8 cellular contexts compared by ENCODE assay signal in the genomic region with DNA sequence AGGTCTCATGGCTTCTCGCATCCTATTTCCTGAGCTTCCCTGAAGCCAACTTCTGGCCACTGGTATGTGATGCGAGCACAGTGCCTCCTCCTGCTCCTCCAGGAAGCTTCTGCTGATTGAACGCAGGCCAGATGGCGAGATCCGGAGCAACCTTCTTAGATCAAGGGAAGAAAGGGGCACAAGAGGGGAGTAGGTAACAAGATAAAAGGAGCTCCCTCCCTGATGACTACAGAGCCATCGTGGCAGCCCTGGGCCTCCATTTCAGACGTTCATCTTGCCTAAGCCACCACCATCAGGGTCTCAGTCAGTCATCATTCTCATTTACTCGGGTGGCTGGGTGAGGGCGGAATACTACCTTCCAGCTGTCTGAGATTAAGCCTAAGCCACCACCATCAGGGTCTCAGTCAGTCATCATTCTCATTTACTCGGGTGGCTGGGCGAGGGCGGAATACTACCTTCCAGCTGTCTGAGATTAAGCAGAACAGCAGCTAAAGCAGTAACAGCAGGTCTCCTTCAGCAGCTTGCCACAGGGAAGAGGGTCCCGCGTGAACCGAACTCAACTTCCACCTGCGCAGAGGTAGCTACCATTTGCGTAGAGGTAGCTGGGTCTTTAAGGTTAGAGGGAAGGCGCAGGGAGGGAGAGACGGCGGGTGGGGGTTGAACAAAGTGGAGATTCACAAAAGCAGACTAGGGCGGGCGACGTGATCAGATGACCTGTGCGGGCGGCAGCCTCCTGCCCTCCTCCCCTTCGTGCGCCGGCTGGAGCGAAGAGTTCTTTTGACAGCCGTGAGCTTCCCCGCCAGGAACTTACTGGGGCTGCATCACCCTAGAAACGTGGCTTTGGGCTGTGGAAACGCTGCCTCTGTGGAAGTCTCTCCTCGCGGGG. TPM values are rescaled to one million over a fixed set of nuclear protein-coding genes. Genes with fewer than 3 reads are reported as not detected.
DNase-seq lines count a peak whose midpoint lies in the region; ATAC-seq lines count a peak whose summit lies in the region.

No MANE protein-coding gene starts in this region.

- no peaks in the 10 kb centered on the region for H3K27me3 Mint-ChIP-seq in naive thymus-derived CD4-positive, alpha-beta T cell
- H3K27me3 Mint-ChIP-seq in stimulated activated naive CD8-positive, alpha-beta T cell treated with anti-CD3 and anti-CD28 coated beads, Interleukin-15, Interleukin-2, amounts not matched to agents 100 ng/mL and 50 ng/mL, for 24 hours: no peaks in the 10 kb centered on the region

- intact Hi-C loops in naive thymus-derived CD4-positive, alpha-beta T cell (cut with micrococcal nuclease): loop anchor here (1.0 to 10.0 kb wide), 6 partner anchors 20 to 359 kb away; a partner anchor contains a TSS

- 24 to 25% methylated on average over 35 of the region's 35 CpGs for WGBS in esophagus, 2 donors

- peak overlapping the region; percentile 97 to 100 (median 98) for H3K4me3 Mint-ChIP-seq in naive thymus-derived CD4-positive, alpha-beta T cell
- H3K4me3 Mint-ChIP-seq in stimulated activated naive CD8-positive, alpha-beta T cell treated with anti-CD3 and anti-CD28 coated beads, Interleukin-15, Interleukin-2, amounts not matched to agents 100 ng/mL and 50 ng/mL, for 24 hours: peak overlapping the region; percentile 93

- H3K36me3 Mint-ChIP-seq in naive thymus-derived CD4-positive, alpha-beta T cell: peaks cover 6 to 41% (median 30%) of the 10 kb centered on the region in 5 donors
- peaks cover 34% of the 10 kb centered on the region for H3K36me3 Mint-ChIP-seq in stimulated activated naive CD8-positive, alpha-beta T cell treated with anti-CD3 and anti-CD28 coated beads, Interleukin-15, Interleukin-2, amounts not matched to agents 100 ng/mL and 50 ng/mL, for 24 hours (ENCODE audit: low read depth)

- DNase-seq in NCI-H1417 (lab: John Stamatoyannopoulos, UW) (peak; percentile 52 to 77 (median 76)), NCI-H1417 treated with DMSO at 0.1 percent for 48 hours (lab: John Stamatoyannopoulos, UW) (no peak), NCI-H510A (lab: John Stamatoyannopoulos, UW) (peak; percentile 23), activated T-cell treated with anti-CD3 and anti-CD28 coated beads for 1 hour (ENCODE audit: low read depth) (peak; percentile 63)
- DNase-seq in naive thymus-derived CD4-positive, alpha-beta T cell: peak in 8 of 9 donors; percentile 55 to 81 (median 78)

- peak overlapping the region; percentile 94 to 95 for H3K4me3 ChIP-seq in esophagus (ENCODE audit: low read depth in 1 of 2, low read length in 2 of 2)
- peak overlapping the region; percentile 62 for H3K4me3 ChIP-seq in naive thymus-derived CD4-positive, alpha-beta T cell (ENCODE audit: low read length)

- peaks cover 4 to 5% of the 10 kb centered on the region in 2 donors for H3K36me3 ChIP-seq in esophagus (ENCODE audit: control insufficient read depth in 2 of 2, insufficient read depth in 2 of 2, low read length in 1 of 2)
- peaks cover 0 to 25% (median 0%) of the 10 kb centered on the region in 3 experiments for H3K36me3 ChIP-seq in naive thymus-derived CD4-positive, alpha-beta T cell (ENCODE audit: control insufficient read depth in 2 of 3, insufficient read depth in 3 of 3, low read length in 3 of 3)

- peaks cover 0 to 12% (median 2%) of the 10 kb centered on the region in 11 donors for H3K9me3 Mint-ChIP-seq in naive thymus-derived CD4-positive, alpha-beta T cell
- H3K9me3 Mint-ChIP-seq in stimulated activated naive CD8-positive, alpha-beta T cell treated with anti-CD3 and anti-CD28 coated beads, Interleukin-15, Interleukin-2, amounts not matched to agents 100 ng/mL and 50 ng/mL, for 24 hours: no peaks in the 10 kb centered on the region

- H3K9me3 ChIP-seq in esophagus (ENCODE audit: control insufficient read depth in 2 of 2, insufficient read depth in 1 of 2, low read depth in 1 of 2, low read length in 1 of 2): no peaks in the 10 kb centered on the region
- H3K9me3 ChIP-seq in naive thymus-derived CD4-positive, alpha-beta T cell (ENCODE audit: control insufficient read depth in 2 of 3, low read length in 3 of 3): peaks cover 0 to 3% (median 0%) of the 10 kb centered on the region in 3 experiments

- peaks cover 36 to 71% (median 53%) of the 10 kb centered on the region in 7 donors for H3K4me1 Mint-ChIP-seq in naive thymus-derived CD4-positive, alpha-beta T cell
- peaks cover 59% of the 10 kb centered on the region for H3K4me1 Mint-ChIP-seq in stimulated activated naive CD8-positive, alpha-beta T cell treated with anti-CD3 and anti-CD28 coated beads, Interleukin-15, Interleukin-2, amounts not matched to agents 100 ng/mL and 50 ng/mL, for 24 hours (ENCODE audit: low read depth)

- H3K4me1 ChIP-seq in esophagus (ENCODE audit: control insufficient read depth in 2 of 2, insufficient read depth in 2 of 2, low read length in 1 of 2): peaks cover 7 to 21% of the 10 kb centered on the region in 2 donors
- H3K4me1 ChIP-seq in naive thymus-derived CD4-positive, alpha-beta T cell (ENCODE audit: control insufficient read depth in 2 of 2, insufficient read depth in 2 of 2, low read length in 2 of 2): peaks cover 29 to 32% of the 10 kb centered on the region in 2 donors

- peak overlapping the region; percentile 98 to 99 for H3K27ac ChIP-seq in esophagus (ENCODE audit: low read depth in 2 of 2, low read length in 1 of 2)
- peak overlapping the region; percentile 95 for H3K27ac ChIP-seq in naive thymus-derived CD4-positive, alpha-beta T cell (ENCODE audit: low read depth, low read length)

- CTCF ChIA-PET in naive thymus-derived CD4-positive, alpha-beta T cell (lab: Charles Lee): interaction anchor here (0.6 to 2.4 kb wide), 14 partner anchors 9 to 306 kb away, joined by 3 to 9 read pairs (median 4); no protein-coding TSS in a partner anchor

- peak; percentile 38 for ATAC-seq in HG02870 (IDR thresholded peaks at IDR 0.05; ENCODE audit: unreplicated experiment)
- ATAC-seq in naive thymus-derived CD4-positive, alpha-beta T cell: peak; percentile 80

- H3K27ac Mint-ChIP-seq in naive thymus-derived CD4-positive, alpha-beta T cell: peak overlapping the region; percentile 96 to 100 (median 98)
- peak overlapping the region; percentile 97 for H3K27ac Mint-ChIP-seq in stimulated activated naive CD8-positive, alpha-beta T cell treated with anti-CD3 and anti-CD28 coated beads, Interleukin-15, Interleukin-2, amounts not matched to agents 100 ng/mL and 50 ng/mL, for 24 hours

- no peaks in the 10 kb centered on the region for H3K27me3 ChIP-seq in esophagus (ENCODE audit: control insufficient read depth in 1 of 2, insufficient read depth in 2 of 2, low read length in 2 of 2)
- no peaks in the 10 kb centered on the region for H3K27me3 ChIP-seq in naive thymus-derived CD4-positive, alpha-beta T cell (ENCODE audit: control insufficient read depth in 2 of 2, insufficient read depth in 2 of 2, low read length in 2 of 2)

- POLR2A ChIA-PET in naive thymus-derived CD4-positive, alpha-beta T cell (lab: Charles Lee): interaction anchor here (0.8 to 4.9 kb wide), 23 partner anchors 9 to 415 kb away, joined by 3 to 273 read pairs (median 6); a partner anchor contains a TSS

RNA-seq across cellular contexts. Expression of a gene that starts 27.9 kb away (rescaled TPM):
- 100 to 1,000 TPM in 1 of 2 donors, 10 to 100 TPM in 1; 84.0 to 108 TPM for polyA plus RNA-seq in esophagus
- 100 to 1,000 TPM; 101 to 206 (median 196) TPM for total RNA-seq in naive thymus-derived CD4-positive, alpha-beta T cell
- polyA plus RNA-seq in naive thymus-derived CD4-positive, alpha-beta T cell: 100 to 1,000 TPM in 1 of 2 donors, 10 to 100 TPM in 1; 98.6 to 178 TPM

RNA-seq across cellular contexts. Expression of a gene that starts 30.6 kb away (rescaled TPM):
- polyA plus RNA-seq in esophagus: 10 to 100 TPM; 10.3 to 23.6 TPM
- total RNA-seq in naive thymus-derived CD4-positive, alpha-beta T cell: 10 to 100 TPM; 25.9 to 80.4 (median 36.4) TPM
- 10 to 100 TPM; 24.9 to 28.6 TPM for polyA plus RNA-seq in naive thymus-derived CD4-positive, alpha-beta T cell
